Comparison of ENCODE assay signal across 17 cellular contexts in genomic region chr1:14137411-14138134, GRCh38.
"Had no signal": no experiment of that assay in that cellular context is flagged by ENCODE, and none has a peak within 500 bp of the region (broad histone marks: within the 10 kb centered on the region; RNA-seq: fewer than 3 reads in every experiment).

No MANE protein-coding gene starts in this region.

- DNase-seq: activated CD4-positive, alpha-beta T cell treated with anti-CD3 and anti-CD28 coated beads for 4 hours; activated CD8-positive, alpha-beta T cell treated with anti-CD3 and anti-CD28 coated beads for 36 hours; activated effector memory CD4-positive, alpha-beta T cell treated with Interleukin-2 at 50 U/mL for 16 hours; activated naive CD4-positive, alpha-beta T cell treated with anti-CD3 and anti-CD28 coated beads, Interleukin-2, amount 50 U/mL, for 16 hours; activated T-cell treated with anti-CD3 and anti-CD28 coated beads, Interleukin-2, amount 50 U/mL, for 4 hours; adrenal gland; left ventricle myocardium superior; mesenchymal stem cell; nucleus accumbens; posterior cingulate gyrus; retina; stimulated activated CD4-positive, alpha-beta T cell treated with anti-CD3 and anti-CD28 coated beads, Interleukin-15, amount 100 ng/mL, for 24 hours; stimulated activated CD4-positive, alpha-beta T cell treated with anti-CD3 and anti-CD28 coated beads, Interleukin-4, amount 100 ng/mL, for 1 hour; stimulated activated naive CD4-positive, alpha-beta T cell had no signal

- H3K27me3 ChIP-seq: adrenal gland, tibial nerve, vagina had no signal

- H3K36me3 Mint-ChIP-seq: natural killer cell treated with Interleukin-12 subunit alpha and Interleukin-12 subunit beta and Interleukin-15 and Interleukin-18, amount 100 ng/mL, for 72 hours had no signal

- H3K27ac Mint-ChIP-seq: activated CD8-positive, alpha-beta T cell treated with anti-CD3 and anti-CD28 coated beads for 36 hours; natural killer cell treated with Interleukin-12 subunit alpha and Interleukin-12 subunit beta and Interleukin-15 and Interleukin-18, amount 100 ng/mL, for 72 hours had no signal

- H3K27ac ChIP-seq: adrenal gland, tibial nerve, vagina had no signal

- H3K4me3 ChIP-seq: adrenal gland, tibial nerve, vagina had no signal

- H3K9me3 Mint-ChIP-seq: activated CD8-positive, alpha-beta T cell treated with anti-CD3 and anti-CD28 coated beads for 36 hours; activated T-cell treated with anti-CD3 and anti-CD28 coated beads, Interleukin-2, amount 50 U/mL, for 4 hours; natural killer cell treated with Interleukin-12 subunit alpha and Interleukin-12 subunit beta and Interleukin-15 and Interleukin-18, amount 100 ng/mL, for 72 hours had no signal

- ATAC-seq: activated CD8-positive, alpha-beta T cell treated with anti-CD3 and anti-CD28 coated beads for 36 hours; activated T-cell treated with anti-CD3 and anti-CD28 coated beads, Interleukin-2, amount 50 U/mL, for 4 hours; left ventricle myocardium superior had no signal

- H3K4me3 Mint-ChIP-seq: activated CD8-positive, alpha-beta T cell treated with anti-CD3 and anti-CD28 coated beads for 36 hours; activated T-cell treated with anti-CD3 and anti-CD28 coated beads, Interleukin-2, amount 50 U/mL, for 4 hours; natural killer cell treated with Interleukin-12 subunit alpha and Interleukin-12 subunit beta and Interleukin-15 and Interleukin-18, amount 100 ng/mL, for 72 hours had no signal

- H3K36me3 ChIP-seq: adrenal gland, tibial nerve, vagina had no signal

- H3K9me3 ChIP-seq: adrenal gland, tibial nerve, vagina had no signal

- H3K4me1 ChIP-seq: adrenal gland had no signal
